ENCODE assay signal across 8 cellular contexts in genomic region chr18:2958819-2959298, GRCh38. TPM values are rescaled to one million over a fixed set of nuclear protein-coding genes. Genes with fewer than 3 reads are reported as not detected.
DNase-seq lines count a peak whose midpoint lies in the region; ATAC-seq and TF ChIP-seq lines count a peak whose summit lies in the region.

No MANE protein-coding gene starts in this region.

- H3K9ac ChIP-seq in OCI-LY1 (ENCODE audit: low read length): no peak overlapping the region

- H3K27ac ChIP-seq in OCI-LY1 (ENCODE audit: low read depth, low read length, poor library complexity, severe bottlenecking): peak overlapping the region; percentile 51
- H3K27ac ChIP-seq in gastroesophageal sphincter: peak overlapping the region; percentile 34 to 60 (median 48)
- H3K27ac ChIP-seq in uterus: peak overlapping the region; percentile 65 to 71

- H4K20me1 ChIP-seq in OCI-LY1 (ENCODE audit: insufficient read depth, low read length): no peaks in the 10 kb centered on the region

- TF ChIP-seq POLR2A in gastroesophageal sphincter (IDR thresholded peaks at IDR 0.05): no peak
- TF ChIP-seq POLR2A in uterus (IDR thresholded peaks at IDR 0.05): no peak

- TF ChIP-seq EP300 in gastroesophageal sphincter (IDR thresholded peaks at IDR 0.05): no peak

- H3K4me3 ChIP-seq in GM12865 (ENCODE audit: low read depth, low read length) (peak overlapping the region; percentile 41; the same call in 1 of the 2 replicates), OCI-LY1 (ENCODE audit: low read depth, low read length, poor library complexity, severe bottlenecking) (no peak overlapping the region), gastroesophageal sphincter (no peak overlapping the region), uterus (no peak overlapping the region)

- H3K9me3 ChIP-seq in OCI-LY1 (ENCODE audit: low read length) (no peaks in the 10 kb centered on the region), gastroesophageal sphincter (no peaks in the 10 kb centered on the region), uterus (no peaks in the 10 kb centered on the region)

- H3K27ac Mint-ChIP-seq in nephron progenitor cell: no peak overlapping the region

- intact Hi-C loops in uterus (cut with DNase I; ENCODE audit: low total_unique reads): no loop called here

- no peaks in the 10 kb centered on the region for H3K79me2 ChIP-seq in OCI-LY1 (ENCODE audit: insufficient read depth, low read length)

- TF ChIP-seq CTCF in GM12865 (IDR thresholded peaks at IDR 0.05; ENCODE audit: insufficient read depth, low read depth, low read length, missing control alignments) (no peak), OCI-LY1 (IDR thresholded peaks at IDR 0.05; ENCODE audit: low read length) (no peak), gastroesophageal sphincter (IDR thresholded peaks at IDR 0.05) (no peak), uterus (IDR thresholded peaks at IDR 0.05) (no peak), nephron progenitor cell (IDR thresholded peaks at IDR 0.05) (no peak)

- H3K36me3 ChIP-seq in OCI-LY1 (ENCODE audit: insufficient read depth, low read length): peaks cover 12% of the 10 kb centered on the region; the same call in 1 of the 2 replicates
- H3K36me3 ChIP-seq in gastroesophageal sphincter: peaks cover 0 to 16% of the 10 kb centered on the region in 2 donors
- no peaks in the 10 kb centered on the region for H3K36me3 ChIP-seq in uterus

- peaks cover 65% of the 10 kb centered on the region for H3K36me3 Mint-ChIP-seq in nephron progenitor cell (ENCODE audit: low read depth)

- no peak overlapping the region for H3K4me3 Mint-ChIP-seq in nephron progenitor cell

- no peaks in the 10 kb centered on the region for H3K9me3 Mint-ChIP-seq in nephron progenitor cell

- H3K4me2 ChIP-seq in OCI-LY1 (ENCODE audit: low read length): peak overlapping the region; percentile 50; the same call in 1 of the 2 replicates

- no peaks in the 10 kb centered on the region for H3F3A ChIP-seq in OCI-LY1 (ENCODE audit: insufficient read depth, low read length)

- H3K27me3 ChIP-seq in OCI-LY1 (ENCODE audit: insufficient read depth, low read length): no peaks in the 10 kb centered on the region
- H3K27me3 ChIP-seq in gastroesophageal sphincter: no peaks in the 10 kb centered on the region
- no peaks in the 10 kb centered on the region for H3K27me3 ChIP-seq in uterus

- DNase-seq in GM12865 (ENCODE audit: low read depth): peak; percentile 79
- DNase-seq in uterus: peak in 1 of 2 donors; percentile 53
- no peak for DNase-seq in NCI-H128 (lab: John Stamatoyannopoulos, UW; ENCODE audit: unreplicated experiment)
- DNase-seq in SK-N-DZ (ENCODE audit: low spot score): no peak
- no peak for DNase-seq in nephron progenitor cell

- no peak overlapping the region for H2AFZ ChIP-seq in OCI-LY1 (ENCODE audit: low read length)

- ATAC-seq in GM21737 (IDR thresholded peaks at IDR 0.05; ENCODE audit: unreplicated experiment) (peak; percentile 34), gastroesophageal sphincter (peak; percentile 75)

- H3K4me1 Mint-ChIP-seq in nephron progenitor cell: peaks cover 42% of the 10 kb centered on the region

- H3K9me2 ChIP-seq in OCI-LY1 (ENCODE audit: low read depth, low read length): no peaks in the 10 kb centered on the region

- no peaks in the 10 kb centered on the region for H3K27me3 Mint-ChIP-seq in nephron progenitor cell (ENCODE audit: low read depth, poor library complexity)

- H3K4me1 ChIP-seq in OCI-LY1 (ENCODE audit: insufficient read depth, low read length, severe bottlenecking) (peaks cover 61% of the 10 kb centered on the region), gastroesophageal sphincter (peaks cover 9 to 60% (median 11%) of the 10 kb centered on the region in 3 donors), uterus (peaks cover 3 to 14% of the 10 kb centered on the region in 2 donors)

RNA-seq across cellular contexts. Expression of gene LPIN2, which starts 54.1 kb away (rescaled TPM):
- total RNA-seq in gastroesophageal sphincter (10 to 100 TPM; 17.6 to 34.3 (median 25.6) TPM), uterus (10 to 100 TPM in 3 of 4 donors, 1 to 10 TPM in 1; 7.4 to 53.0 (median 29.5) TPM)
- 12.1 and 16.6 TPM in 2 replicates for polyA plus RNA-seq in SK-N-DZ (2014; cell fraction: cytosol; rRNA removed)
- 15.4 and 16.2 TPM in 2 replicates for polyA plus RNA-seq in SK-N-DZ (2014; cell fraction: nucleus; rRNA removed)
